8 cellular contexts compared by ENCODE assay signal in genomic region chr10:45972813-45973169, GRCh38. TPM values are rescaled to one million over a fixed set of nuclear protein-coding genes. Genes with fewer than 3 reads are reported as not detected.
DNase-seq lines count a peak whose midpoint lies in the region; ATAC-seq and TF ChIP-seq lines count a peak whose summit lies in the region.
"Not testable (repeated sequence)": the region's sequence is repeated elsewhere in the genome, so short reads cannot be mapped to it uniquely, and the experiment has no call there.

No MANE protein-coding gene starts in this region.

- CTCF ChIA-PET in activated B cell treated with CpG ODN at 0.5 μM for 24 hours (lab: Charles Lee): not testable (repeated sequence)

- H3K36me3 Mint-ChIP-seq in activated B cell treated with CpG ODN at 0.5 μM for 24 hours (ENCODE audit: low read depth): peaks cover 24% of the 10 kb centered on the region

- H3K27ac ChIP-seq in Karpas-422 (ENCODE audit: low read length): peak overlapping the region; percentile 40; the same call in 1 of the 2 replicates
- H3K27ac ChIP-seq in coronary artery; iPS-20b (ENCODE audit: low read length); urinary bladder (ENCODE audit: low read depth): not testable (repeated sequence)

- H2AFZ ChIP-seq in Karpas-422 (ENCODE audit: low read length): not testable (repeated sequence)

- H3K27ac Mint-ChIP-seq in activated B cell treated with CpG ODN at 0.5 μM for 24 hours: peak overlapping the region; percentile 91

- H3K9me2 ChIP-seq in Karpas-422 (replicated peaks; ENCODE audit: insufficient read depth, low read length): not testable (repeated sequence)

- not testable (repeated sequence) for H4K20me1 ChIP-seq in Karpas-422 (ENCODE audit: insufficient read depth, low read depth, low read length)

- POLR2A ChIA-PET in activated B cell treated with CpG ODN at 0.5 μM for 24 hours (lab: Charles Lee): not testable (repeated sequence)

- not testable (repeated sequence) for H3K27me3 ChIP-seq in Karpas-422 (ENCODE audit: low read length); iPS-20b (ENCODE audit: insufficient read depth, low read length)

- not testable (repeated sequence) for TF ChIP-seq CTCF in GM12875 (IDR thresholded peaks at IDR 0.05; ENCODE audit: borderline replicate concordance, insufficient read depth, low read depth, low read length); activated B cell treated with CpG ODN at 0.5 μM for 24 hours (IDR thresholded peaks at IDR 0.05); coronary artery (IDR thresholded peaks at IDR 0.05); omental fat pad (IDR thresholded peaks at IDR 0.05)

- peaks cover 35% of the 10 kb centered on the region for H3K4me1 Mint-ChIP-seq in activated B cell treated with CpG ODN at 0.5 μM for 24 hours

- H3K4me3 Mint-ChIP-seq in activated B cell treated with CpG ODN at 0.5 μM for 24 hours: peak overlapping the region; percentile 100

- not testable (repeated sequence) for H3K9me3 ChIP-seq in Karpas-422 (ENCODE audit: low read length); iPS-20b (ENCODE audit: insufficient read depth, low read depth, low read length)

- H3K9ac ChIP-seq in Karpas-422 (ENCODE audit: low read length) (peak overlapping the region; percentile 76), iPS-20b (ENCODE audit: low read depth, low read length) (peak overlapping the region; percentile 96)

- not testable (repeated sequence) for DNase-seq in Karpas-422; activated B cell treated with CpG ODN at 0.5 μM for 24 hours; coronary artery (ENCODE audit: low spot score); omental fat pad (ENCODE audit: low spot score)

- under 1% methylated on average over 10 of the region's 10 CpGs for WGBS in urinary bladder

- H3K4me2 ChIP-seq in Karpas-422 (ENCODE audit: low read depth, low read length, poor library complexity, severe bottlenecking): peak overlapping the region; percentile 77

- not testable (repeated sequence) for H3K27me3 Mint-ChIP-seq in activated B cell treated with CpG ODN at 0.5 μM for 24 hours

- ATAC-seq in HG02623 (IDR thresholded peaks at IDR 0.05; ENCODE audit: unreplicated experiment) (peak; percentile 9), activated B cell treated with CpG ODN at 0.5 μM for 24 hours (ENCODE audit: low read depth) (peak; percentile 18), omental fat pad (ENCODE audit: low FRiP score) (peak; percentile 22)

- H3K36me3 ChIP-seq in Karpas-422 (ENCODE audit: insufficient read depth, low read length); iPS-20b (ENCODE audit: insufficient read depth, low read depth, low read length); urinary bladder (ENCODE audit: insufficient read depth): not testable (repeated sequence)

- intact Hi-C loops in activated B cell treated with CpG ODN at 0.5 μM for 24 hours (cut with micrococcal nuclease): loop anchor here (1.0 to 5.0 kb wide), 3 partner anchors 50 to 510 kb away; partner anchors contain the start of gene NCOA4

- peaks cover 80% of the 10 kb centered on the region for H3K79me2 ChIP-seq in Karpas-422 (ENCODE audit: low read length)

- H3K9me3 Mint-ChIP-seq in activated B cell treated with CpG ODN at 0.5 μM for 24 hours: not testable (repeated sequence)

- H3K4me3 ChIP-seq in GM12875 (ENCODE audit: low read depth, low read length) (peak overlapping the region; percentile 75), Karpas-422 (ENCODE audit: low read length) (peak overlapping the region; percentile 80), coronary artery (peak overlapping the region; percentile 94), iPS-20b (ENCODE audit: low read length) (peak overlapping the region; percentile 95), urinary bladder (ENCODE audit: low read depth, low read length) (peak overlapping the region; percentile 75)

- H3K4me1 ChIP-seq in Karpas-422 (ENCODE audit: low read length): peaks cover 20% of the 10 kb centered on the region
- H3K4me1 ChIP-seq in iPS-20b (ENCODE audit: insufficient read depth, low read length); urinary bladder (ENCODE audit: insufficient read depth): not testable (repeated sequence)

RNA-seq across cellular contexts. Expression of gene TIMM23, which starts 0.5 kb away (rescaled TPM):
- total RNA-seq in Karpas-422 (2014; rRNA removed; shearing (Covaris generic); ENCODE audit: low replicate concordance): 44.1 and 68.5 TPM in 2 replicates
- total RNA-seq in activated B cell treated with CpG ODN at 0.5 μM for 24 hours (47.2 and 50.1 TPM in 2 replicates), omental fat pad (10 to 100 TPM; 42.1 to 89.0 (median 68.6) TPM), urinary bladder (36.3 TPM)
- 46.7 TPM for polyA plus RNA-seq in urinary bladder

RNA-seq across cellular contexts. Expression of gene NCOA4, which starts 57.6 kb away (rescaled TPM):
- total RNA-seq in Karpas-422 (2014; rRNA removed; shearing (Covaris generic); ENCODE audit: low replicate concordance): 81.1 and 116 TPM in 2 replicates
- total RNA-seq in activated B cell treated with CpG ODN at 0.5 μM for 24 hours (94.5 and 94.9 TPM in 2 replicates), omental fat pad (100 to 1,000 TPM; 145 to 161 (median 154) TPM), urinary bladder (258 TPM)
- polyA plus RNA-seq in urinary bladder: 94.8 TPM
